In genomic region chr2:26609133-26609532, GRCh38 we compare ENCODE assay signal across 1 cellular context.
TF ChIP-seq lines count a peak whose summit lies in the region.

No MANE protein-coding gene starts in this region.

TF ChIP-seq in WTC11, 78 proteins besides CTCF, POLR2A, EP300 and RAD21 (continued from another document):
- TF ChIP-seq ARID4B (CRISPR knock-in tag; IDR thresholded peaks at IDR 0.05; ENCODE audit: borderline replicate concordance) (no peak), NFATC4 (CRISPR knock-in tag; IDR thresholded peaks at IDR 0.05) (no peak), ZNF232 (CRISPR knock-in tag; IDR thresholded peaks at IDR 0.05) (no peak), ELF4 (CRISPR knock-in tag; IDR thresholded peaks at IDR 0.05; ENCODE audit: low read depth) (no peak), TCF7 (CRISPR knock-in tag; IDR thresholded peaks at IDR 0.05; ENCODE audit: low read depth) (no peak), RELA (CRISPR knock-in tag; IDR thresholded peaks at IDR 0.05; ENCODE audit: borderline replicate concordance) (no peak), MYBL2 (CRISPR knock-in tag; IDR thresholded peaks at IDR 0.05) (no peak), PRRX2 (CRISPR knock-in tag; IDR thresholded peaks at IDR 0.05) (no peak)
TF ChIP-seq in WTC11: peak in this region for 0.
